ENCODE assay signal across 8 cellular contexts in the genomic region with DNA sequence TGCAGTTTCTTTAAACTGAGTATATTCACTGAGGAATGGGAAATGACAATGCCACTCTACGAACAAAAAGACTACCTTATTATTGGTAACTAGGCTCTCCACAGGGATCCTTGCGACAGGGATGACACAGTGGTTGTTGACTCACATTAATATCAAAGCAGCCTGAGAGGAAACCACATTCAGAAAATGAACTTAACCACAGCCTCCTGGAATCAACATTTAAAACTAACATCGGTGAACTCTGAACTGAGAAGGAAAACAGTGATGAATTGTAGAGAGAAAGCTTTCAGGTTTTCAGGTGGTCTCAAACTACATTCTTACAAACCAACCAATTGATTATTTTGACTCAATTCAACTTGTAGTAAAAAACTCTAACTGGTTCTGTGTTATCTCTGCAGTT.
A peak's percentile ranks its signal among the peaks of the same experiment; 100 is the strongest.
DNase-seq lines count a peak whose midpoint lies in the region; ATAC-seq, FAIRE-seq and TF ChIP-seq lines count a peak whose summit lies in the region.

No MANE protein-coding gene starts in this region.

- peak overlapping the region; percentile 40 for H3K4me3 Mint-ChIP-seq in central memory CD8-positive, alpha-beta T cell
- H3K4me3 Mint-ChIP-seq in glutamatergic neuron (ENCODE audit: unreplicated experiment): no peak overlapping the region

- FAIRE-seq in RCC 7860 (lab: Jason Lieb, UNC): peak; percentile 95

- peaks cover 0 to 16% (median 0%) of the 10 kb centered on the region in 11 experiments; a peak in 2 of 22 replicates for H3K36me3 ChIP-seq in BLaER1 treated with 17β-estradiol and CSF1 and Interleukin-3, amounts not matched to agents 10 nM and 100 nM
- H3K36me3 ChIP-seq in right atrium auricular region: no peaks in the 10 kb centered on the region

- peaks cover 38 to 51% (median 46%) of the 10 kb centered on the region in 10 experiments for H3K4me1 ChIP-seq in BLaER1 treated with 17β-estradiol and CSF1 and Interleukin-3, amounts not matched to agents 10 nM and 100 nM
- H3K4me1 ChIP-seq in right atrium auricular region: no peaks in the 10 kb centered on the region

- no peaks in the 10 kb centered on the region for H3K27me3 ChIP-seq in BLaER1 treated with 17β-estradiol and CSF1 and Interleukin-3, amounts not matched to agents 10 nM and 100 nM
- H3K27me3 ChIP-seq in right atrium auricular region: no peaks in the 10 kb centered on the region

- H3K27me3 Mint-ChIP-seq in central memory CD8-positive, alpha-beta T cell: no peaks in the 10 kb centered on the region
- no peaks in the 10 kb centered on the region for H3K27me3 Mint-ChIP-seq in glutamatergic neuron (ENCODE audit: unreplicated experiment)

- peak overlapping the region; percentile 75 to 94 (median 87) for H3K4me2 ChIP-seq in BLaER1 treated with 17β-estradiol and CSF1 and Interleukin-3, amounts not matched to agents 10 nM and 100 nM

- peaks cover 2% of the 10 kb centered on the region for H3K36me3 Mint-ChIP-seq in central memory CD8-positive, alpha-beta T cell (ENCODE audit: insufficient read depth)
- H3K36me3 Mint-ChIP-seq in glutamatergic neuron (ENCODE audit: unreplicated experiment): no peaks in the 10 kb centered on the region

- peaks cover 0 to 94% (median 0%) of the 10 kb centered on the region in 11 experiments; a peak in 5 of 22 replicates for H4K20me1 ChIP-seq in BLaER1 treated with 17β-estradiol and CSF1 and Interleukin-3, amounts not matched to agents 10 nM and 100 nM

- ATAC-seq in GM21717 (IDR thresholded peaks at IDR 0.05; ENCODE audit: unreplicated experiment): peak; percentile 52
- ATAC-seq in central memory CD8-positive, alpha-beta T cell (replicated peaks; ENCODE audit: extremely low read depth, poor library complexity, severe bottlenecking): peak; percentile 44

- TF ChIP-seq CTCF in right atrium auricular region (IDR thresholded peaks at IDR 0.05) (no peak), glutamatergic neuron (IDR thresholded peaks at IDR 0.05; ENCODE audit: partially characterized antibody, unreplicated experiment) (no peak)

- no peaks in the 10 kb centered on the region for H3K9me3 Mint-ChIP-seq in central memory CD8-positive, alpha-beta T cell
- no peaks in the 10 kb centered on the region for H3K9me3 Mint-ChIP-seq in glutamatergic neuron (ENCODE audit: unreplicated experiment)

- H3K27ac Mint-ChIP-seq in central memory CD8-positive, alpha-beta T cell (ENCODE audit: low read depth): peak overlapping the region; percentile 82
- H3K27ac Mint-ChIP-seq in glutamatergic neuron (ENCODE audit: unreplicated experiment): no peak overlapping the region

- H3K27ac ChIP-seq in BLaER1 treated with 17β-estradiol and CSF1 and Interleukin-3, amounts not matched to agents 10 nM and 100 nM: peak overlapping the region in 10 of 11 experiments; percentile 57 to 88 (median 82); a peak in 20 of 22 replicates
- no peak overlapping the region for H3K27ac ChIP-seq in right atrium auricular region

- peak overlapping the region; percentile 37 to 72 (median 67); a peak in 19 of 22 replicates for H3K9ac ChIP-seq in BLaER1 treated with 17β-estradiol and CSF1 and Interleukin-3, amounts not matched to agents 10 nM and 100 nM

- H3K4me1 Mint-ChIP-seq in central memory CD8-positive, alpha-beta T cell: peaks cover 44% of the 10 kb centered on the region
- no peaks in the 10 kb centered on the region for H3K4me1 Mint-ChIP-seq in glutamatergic neuron (ENCODE audit: low read depth, unreplicated experiment)

- DNase-seq in RCC 7860 (ENCODE audit: low spot score) (peak; percentile 88), right atrium auricular region (ENCODE audit: low spot score) (no peak), glutamatergic neuron (no peak), DMS114 treated with DMSO at 0.1 percent for 48 hours (lab: John Stamatoyannopoulos, UW; ENCODE audit: unreplicated experiment) (no peak)
- DNase-seq in central memory CD8-positive, alpha-beta T cell (ENCODE audit: low spot score in 2 of 2): no peak
- peak; percentile 15 to 27 (median 22) for DNase-seq in stimulated activated CD4-positive, alpha-beta T cell treated with anti-CD3 and anti-CD28 coated beads, TNF-alpha, amount 100 ng/mL, for 24 hours (ENCODE audit: low read depth in 3 of 3)

- no peaks in the 10 kb centered on the region for H3K9me3 ChIP-seq in BLaER1 treated with 17β-estradiol and CSF1 and Interleukin-3, amounts not matched to agents 10 nM and 100 nM (replicated peaks in 1 of 11)
- no peaks in the 10 kb centered on the region for H3K9me3 ChIP-seq in right atrium auricular region

- peak overlapping the region in 2 of 10 experiments; percentile 36 to 52; a peak in 5 of 20 replicates for H3K4me3 ChIP-seq in BLaER1 treated with 17β-estradiol and CSF1 and Interleukin-3, amounts not matched to agents 10 nM and 100 nM
- no peak overlapping the region for H3K4me3 ChIP-seq in right atrium auricular region

Comparison
In these comparisons a context has a peak if more than half of its experiments do, and no peak if none do; other contexts are left out.
1. H3K27ac ChIP-seq: peak in BLaER1 treated with 17β-estradiol and CSF1 and Interleukin-3, amounts not matched to agents 10 nM and 100 nM (10 of 11); none in right atrium auricular region (0 of 2).
2. DNase-seq: peak in RCC 7860 (single experiment) and stimulated activated CD4-positive, alpha-beta T cell treated with anti-CD3 and anti-CD28 coated beads, TNF-alpha, amount 100 ng/mL, for 24 hours (3 of 3); none in central memory CD8-positive, alpha-beta T cell (0 of 2), right atrium auricular region (single experiment), glutamatergic neuron (single experiment) and DMS114 treated with DMSO at 0.1 percent for 48 hours (single experiment).